ENCODE assay signal across 21 cellular contexts in the genomic region with DNA sequence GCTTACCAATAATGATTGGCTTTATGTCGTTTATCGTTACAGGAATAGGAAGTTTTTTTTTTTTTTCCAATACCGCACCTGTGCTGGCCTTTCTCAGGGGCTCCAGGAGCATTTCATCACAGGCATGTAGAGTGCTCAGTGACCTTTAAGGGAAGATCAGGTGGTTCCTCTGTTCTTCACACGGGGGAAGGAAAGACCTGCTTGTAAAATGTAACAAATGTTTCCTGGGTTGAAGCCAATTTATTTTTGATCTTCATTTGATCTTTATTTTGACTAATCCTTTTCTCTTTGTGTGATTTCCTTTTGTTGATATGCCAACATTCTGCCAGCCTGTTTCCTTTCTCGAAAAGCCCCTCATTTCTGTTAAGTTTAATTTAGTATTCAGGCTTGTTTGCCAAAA.
A peak's percentile ranks its signal among the peaks of the same experiment; 100 is the strongest.
DNase-seq lines count a peak whose midpoint lies in the region; ATAC-seq and TF ChIP-seq lines count a peak whose summit lies in the region.
"Had no signal": no experiment of that assay in that cellular context is flagged by ENCODE, and none has a peak within 500 bp of the region (broad histone marks: within the 10 kb centered on the region; RNA-seq: fewer than 3 reads in every experiment).

No MANE protein-coding gene starts in this region.

- intact Hi-C loops in naive thymus-derived CD4-positive, alpha-beta T cell (cut with micrococcal nuclease), result loop anchor here (1.0 to 5.0 kb wide), 10 partner anchors 12 to 679 kb away; a partner anchor contains a TSS

- H3K4me3 ChIP-seq in DOHH2 (ENCODE audit: low read length), result peak overlapping the region; percentile 33
- H3K4me3 ChIP-seq in naive thymus-derived CD4-positive, alpha-beta T cell (ENCODE audit: low read length), result peak overlapping the region; percentile 27
- H3K4me3 ChIP-seq: colonic mucosa, GM23248, left lung, neural progenitor cell, psoas muscle had no signal

- no peaks in the 10 kb centered on the region for H3K9me3 ChIP-seq in DOHH2 (ENCODE audit: control insufficient read depth, insufficient read depth, low read length)
- no peaks in the 10 kb centered on the region for H3K9me3 ChIP-seq in naive thymus-derived CD4-positive, alpha-beta T cell (ENCODE audit: control insufficient read depth in 2 of 3, low read length in 3 of 3)
- H3K9me3 ChIP-seq: colonic mucosa, left lung, psoas muscle had no signal

- no peaks in the 10 kb centered on the region for H3K27me3 ChIP-seq in DOHH2 (ENCODE audit: control insufficient read depth, low read length)
- H3K27me3 ChIP-seq in naive thymus-derived CD4-positive, alpha-beta T cell (ENCODE audit: control insufficient read depth in 2 of 2, insufficient read depth in 2 of 2, low read length in 2 of 2), result no peaks in the 10 kb centered on the region
- H3K27me3 ChIP-seq: colonic mucosa, left lung, neural progenitor cell had no signal

- peak overlapping the region; percentile 61 for H3K4me3 Mint-ChIP-seq in activated T-cell treated with anti-CD3 and anti-CD28 coated beads, Interleukin-2, amount 50 U/mL, for 24 hours
- peak overlapping the region; percentile 48 for H3K4me3 Mint-ChIP-seq in activated CD4-positive, alpha-beta memory T cell treated with anti-CD3 and anti-CD28 coated beads, Interleukin-2, amount 10 ng/mL, durations not matched to agents 7 days and 5 days
- H3K4me3 Mint-ChIP-seq in naive thymus-derived CD4-positive, alpha-beta T cell, result peak overlapping the region; percentile 25 to 86 (median 74)
- H3K4me3 Mint-ChIP-seq: CD14-positive monocyte, IgD-negative memory B cell, neural progenitor cell had no signal

- H4K20me1 ChIP-seq in DOHH2 (ENCODE audit: control insufficient read depth, insufficient read depth, low read depth, low read length), result no peaks in the 10 kb centered on the region

- peaks cover 3% of the 10 kb centered on the region; the same call in 1 of the 2 replicates for H3F3A ChIP-seq in DOHH2 (ENCODE audit: control insufficient read depth, insufficient read depth)

- peaks cover 86% of the 10 kb centered on the region for H3K4me1 Mint-ChIP-seq in activated T-cell treated with anti-CD3 and anti-CD28 coated beads, Interleukin-2, amount 50 U/mL, for 24 hours (ENCODE audit: low read depth)
- H3K4me1 Mint-ChIP-seq in activated CD4-positive, alpha-beta memory T cell treated with anti-CD3 and anti-CD28 coated beads, Interleukin-2, amount 10 ng/mL, durations not matched to agents 7 days and 5 days, result peaks cover 78% of the 10 kb centered on the region
- peaks cover 30 to 85% (median 77%) of the 10 kb centered on the region in 7 donors for H3K4me1 Mint-ChIP-seq in naive thymus-derived CD4-positive, alpha-beta T cell
- H3K4me1 Mint-ChIP-seq: neural progenitor cell had no signal

- POLR2A ChIA-PET in activated CD4-positive, alpha-beta memory T cell treated with anti-CD3 and anti-CD28 coated beads, Interleukin-2, amount 10 ng/mL, durations not matched to agents 7 days and 5 days (lab: Charles Lee), result interaction anchor here (0.6 to 5.9 kb wide), 5 partner anchors 10 to 65 kb away, joined by 3 to 57 read pairs (median 9); a partner anchor contains a TSS
- POLR2A ChIA-PET in naive thymus-derived CD4-positive, alpha-beta T cell (lab: Charles Lee), result interaction anchor here (1.2 to 7.3 kb wide), 4 partner anchors 11 to 62 kb away, joined by 5 to 66 read pairs (median 8); a partner anchor contains a TSS

- H3K27me3 Mint-ChIP-seq in activated T-cell treated with anti-CD3 and anti-CD28 coated beads, Interleukin-2, amount 50 U/mL, for 24 hours, result no peaks in the 10 kb centered on the region
- no peaks in the 10 kb centered on the region for H3K27me3 Mint-ChIP-seq in activated CD4-positive, alpha-beta memory T cell treated with anti-CD3 and anti-CD28 coated beads, Interleukin-2, amount 10 ng/mL, durations not matched to agents 7 days and 5 days
- peaks cover 0 to 7% (median 0%) of the 10 kb centered on the region in 5 donors for H3K27me3 Mint-ChIP-seq in naive thymus-derived CD4-positive, alpha-beta T cell

- H3K9me2 ChIP-seq in DOHH2 (replicated peaks; ENCODE audit: control insufficient read depth, low read length), result no peaks in the 10 kb centered on the region

- peak overlapping the region; percentile 99 for H3K27ac Mint-ChIP-seq in activated T-cell treated with anti-CD3 and anti-CD28 coated beads, Interleukin-2, amount 50 U/mL, for 24 hours
- H3K27ac Mint-ChIP-seq in activated CD4-positive, alpha-beta memory T cell treated with anti-CD3 and anti-CD28 coated beads, Interleukin-2, amount 10 ng/mL, durations not matched to agents 7 days and 5 days, result peak overlapping the region; percentile 95
- peak overlapping the region; percentile 76 to 94 (median 88) for H3K27ac Mint-ChIP-seq in naive thymus-derived CD4-positive, alpha-beta T cell
- H3K27ac Mint-ChIP-seq: CD14-positive monocyte, IgD-negative memory B cell, neural progenitor cell had no signal

- H3K4me1 ChIP-seq in DOHH2 (ENCODE audit: control insufficient read depth, low read length), result peaks cover 65% of the 10 kb centered on the region
- peaks cover 19 to 37% of the 10 kb centered on the region in 2 donors for H3K4me1 ChIP-seq in naive thymus-derived CD4-positive, alpha-beta T cell (ENCODE audit: control insufficient read depth in 2 of 2, insufficient read depth in 2 of 2, low read length in 2 of 2)
- H3K4me1 ChIP-seq: colonic mucosa, neural progenitor cell, psoas muscle had no signal

- peak overlapping the region; percentile 48 for H3K4me2 ChIP-seq in DOHH2 (ENCODE audit: low read length)
- H3K4me2 ChIP-seq: neural progenitor cell had no signal

- no peak overlapping the region for H3K27ac ChIP-seq in DOHH2 (ENCODE audit: low read depth, low read length)
- H3K27ac ChIP-seq in naive thymus-derived CD4-positive, alpha-beta T cell (ENCODE audit: low read depth, low read length), result peak overlapping the region; percentile 63
- H3K27ac ChIP-seq: colonic mucosa, GM23248, left lung, neural progenitor cell, psoas muscle had no signal

- peak; percentile 67 for ATAC-seq in naive thymus-derived CD4-positive, alpha-beta T cell
- ATAC-seq in GM18498 (IDR thresholded peaks at IDR 0.05; ENCODE audit: unreplicated experiment), result no peak
- ATAC-seq: left lung, psoas muscle had no signal

- H3K36me3 Mint-ChIP-seq in activated T-cell treated with anti-CD3 and anti-CD28 coated beads, Interleukin-2, amount 50 U/mL, for 24 hours (ENCODE audit: low read depth), result peaks cover 5% of the 10 kb centered on the region
- H3K36me3 Mint-ChIP-seq in activated CD4-positive, alpha-beta memory T cell treated with anti-CD3 and anti-CD28 coated beads, Interleukin-2, amount 10 ng/mL, durations not matched to agents 7 days and 5 days (ENCODE audit: low read depth), result peaks cover 14% of the 10 kb centered on the region
- peaks cover 0 to 23% (median 7%) of the 10 kb centered on the region in 5 donors for H3K36me3 Mint-ChIP-seq in naive thymus-derived CD4-positive, alpha-beta T cell
- H3K36me3 Mint-ChIP-seq: CD14-positive monocyte, IgD-negative memory B cell, neural progenitor cell had no signal

- CTCF ChIA-PET in activated CD4-positive, alpha-beta memory T cell treated with anti-CD3 and anti-CD28 coated beads, Interleukin-2, amount 10 ng/mL, durations not matched to agents 7 days and 5 days (lab: Charles Lee), result no interaction called here
- CTCF ChIA-PET in naive thymus-derived CD4-positive, alpha-beta T cell (lab: Charles Lee), result interaction anchor here (0.6 to 0.7 kb wide), 2 partner anchors 11 to 1636 kb away, joined by 4 to 5 read pairs; no protein-coding TSS in a partner anchor

- no peaks in the 10 kb centered on the region for H3K36me3 ChIP-seq in DOHH2 (ENCODE audit: control insufficient read depth, low read length)
- no peaks in the 10 kb centered on the region for H3K36me3 ChIP-seq in naive thymus-derived CD4-positive, alpha-beta T cell (ENCODE audit: control insufficient read depth in 2 of 3, insufficient read depth in 3 of 3, low read length in 3 of 3)
- H3K36me3 ChIP-seq: colonic mucosa, left lung, neural progenitor cell had no signal

- no peaks in the 10 kb centered on the region for H3K79me2 ChIP-seq in DOHH2 (ENCODE audit: control insufficient read depth, low read length)

- no peak for TF ChIP-seq CTCF in DOHH2 (IDR thresholded peaks at IDR 0.05; ENCODE audit: low read depth, low read length, poor library complexity, severe bottlenecking)

- H3K9me3 Mint-ChIP-seq in activated T-cell treated with anti-CD3 and anti-CD28 coated beads, Interleukin-2, amount 50 U/mL, for 24 hours, result peaks cover 9% of the 10 kb centered on the region
- peaks cover 11% of the 10 kb centered on the region for H3K9me3 Mint-ChIP-seq in activated CD4-positive, alpha-beta memory T cell treated with anti-CD3 and anti-CD28 coated beads, Interleukin-2, amount 10 ng/mL, durations not matched to agents 7 days and 5 days
- peaks cover 0 to 13% (median 0%) of the 10 kb centered on the region in 11 donors for H3K9me3 Mint-ChIP-seq in naive thymus-derived CD4-positive, alpha-beta T cell
- H3K9me3 Mint-ChIP-seq: neural progenitor cell had no signal

- DNase-seq in activated T-cell treated with anti-CD3 and anti-CD28 coated beads, Interleukin-2, amount 50 U/mL, for 24 hours, result no peak
- DNase-seq in activated T-cell treated with anti-CD3 and anti-CD28 coated beads, Interleukin-2, amount 50 U/mL, for 48 hours, result no peak
- no peak for DNase-seq in activated CD4-positive, alpha-beta memory T cell treated with anti-CD3 and anti-CD28 coated beads, Interleukin-2, amount 10 ng/mL, durations not matched to agents 7 days and 5 days
- peak in 7 of 9 donors; percentile 52 to 75 (median 67) for DNase-seq in naive thymus-derived CD4-positive, alpha-beta T cell
- no peak for DNase-seq in HuH-7 (ENCODE audit: low spot score)
- DNase-seq in EL, result no peak
- DNase-seq: activated gamma-delta T cell; colonic mucosa; DMS53; GM23248; head of caudate nucleus; left lung; midbrain; NCI-H2081; psoas muscle; stimulated activated CD4-positive, alpha-beta T cell treated with anti-CD3 and anti-CD28 coated beads, Interleukin-2, amount 100 ng/mL, for 24 hours had no signal

Comparison
In these comparisons a context has a peak if more than half of its experiments do, and no peak if none do; other contexts are left out.
1. DNase-seq: peak in naive thymus-derived CD4-positive, alpha-beta T cell (7 of 9); none in activated T-cell treated with anti-CD3 and anti-CD28 coated beads, Interleukin-2, amount 50 U/mL, for 24 hours (single experiment), activated T-cell treated with anti-CD3 and anti-CD28 coated beads, Interleukin-2, amount 50 U/mL, for 48 hours (0 of 2), activated CD4-positive, alpha-beta memory T cell treated with anti-CD3 and anti-CD28 coated beads, Interleukin-2, amount 10 ng/mL, durations not matched to agents 7 days and 5 days (single experiment), HuH-7 (single experiment) and EL (single experiment).
2. Peak in every context shown above with its lines, with median percentiles within 50 percentile points of each other: H3K27ac Mint-ChIP-seq and H3K4me3 Mint-ChIP-seq.